Comparison of ENCODE assay signal across 8 cellular contexts in genomic region chr6:26537160-26537845, GRCh38. TPM values are rescaled to one million over a fixed set of nuclear protein-coding genes. Genes with fewer than 3 reads are reported as not detected.
A peak's percentile ranks its signal among the peaks of the same experiment; 100 is the strongest.
DNase-seq lines count a peak whose midpoint lies in the region; ATAC-seq and TF ChIP-seq lines count a peak whose summit lies in the region.

No MANE protein-coding gene starts in this region.

- TF ChIP-seq EP300 in tibial nerve (IDR thresholded peaks at IDR 0.05), result peak in 1 of 2 donors; percentile 67

- intact Hi-C loops in cardiac septum (cut with DNase I), result loop anchor here (1.0 to 5.0 kb wide), 2 partner anchors 16 to 65 kb away; no protein-coding TSS in a partner anchor

- no peak overlapping the region for H3K4ac ChIP-seq in trophoblast cell (ENCODE audit: low read depth, low read length)

- H3K4me2 ChIP-seq in trophoblast cell (ENCODE audit: low read length), result peak overlapping the region; percentile 88

- H3K27ac ChIP-seq in trophoblast cell (ENCODE audit: low read depth, low read length) (peak overlapping the region; percentile 87), tibial nerve (peak overlapping the region; percentile 90 to 97 (median 96))

- H3K9me3 ChIP-seq in trophoblast cell (ENCODE audit: insufficient read depth, low read depth, low read length) (no peaks in the 10 kb centered on the region), tibial nerve (no peaks in the 10 kb centered on the region)

- H4K91ac ChIP-seq in trophoblast cell (ENCODE audit: low read depth, low read length), result no peak overlapping the region

- H3K14ac ChIP-seq in trophoblast cell (ENCODE audit: low read length), result no peak overlapping the region

- DNase-seq in GM06990 (ENCODE audit: extremely low read depth, insufficient read length) (peak; percentile 89), NCI-H1105 treated with DMSO at 0.1 percent for 48 hours (lab: John Stamatoyannopoulos, UW) (peak; percentile 97), SKM-1 treated with dmso at 0.1 percent for 144 hours (lab: John Stamatoyannopoulos, UW; ENCODE audit: unreplicated experiment) (peak; percentile 89), cardiac septum (ENCODE audit: low spot score) (peak; percentile 89), trophoblast cell (peak; percentile 91 to 96), tibial nerve (ENCODE audit: low spot score in 2 of 2) (peak; percentile 92 to 96)
- peak; percentile 81 for DNase-seq in activated naive CD8-positive, alpha-beta T cell treated with anti-CD3 and anti-CD28 coated beads, Interleukin-2, amount 10 ng/mL, durations not matched to agents 7 days and 5 days

- H3K36me3 ChIP-seq in GM06990 (ENCODE audit: control insufficient read depth, insufficient read depth, low read length) (no peaks in the 10 kb centered on the region; the same call in 1 of the 2 replicates), trophoblast cell (ENCODE audit: control insufficient read depth in 1 of 2, insufficient read depth in 2 of 2, low read length in 2 of 2) (peaks cover 0 to 5% of the 10 kb centered on the region in 2 experiments), tibial nerve (no peaks in the 10 kb centered on the region)

- H4K12ac ChIP-seq in trophoblast cell (ENCODE audit: low read depth, low read length), result no peak overlapping the region

- H2AFZ ChIP-seq in trophoblast cell (ENCODE audit: insufficient read depth, low read length, poor library complexity), result peak overlapping the region; percentile 32

- H3K4me3 ChIP-seq in GM06990 (replicated peaks; ENCODE audit: low read depth, low read length), result peak overlapping the region; percentile 90
- peak overlapping the region; percentile 79 for H3K4me3 ChIP-seq in trophoblast cell (ENCODE audit: low read depth, low read length)
- H3K4me3 ChIP-seq in tibial nerve, result peak overlapping the region; percentile 74 to 86 (median 76)

- peak in 1 of 2 donors; percentile 12 for TF ChIP-seq POLR2A in tibial nerve (IDR thresholded peaks at IDR 0.05)

- POLR2A ChIA-PET in activated naive CD8-positive, alpha-beta T cell treated with anti-CD3 and anti-CD28 coated beads, Interleukin-2, amount 10 ng/mL, durations not matched to agents 7 days and 5 days (lab: Charles Lee), result interaction anchor here (0.7 to 3.6 kb wide), 21 partner anchors 10 to 1329 kb away, joined by 3 to 24 read pairs (median 4); a partner anchor contains a TSS

- no peak overlapping the region for H2BK120ac ChIP-seq in trophoblast cell (ENCODE audit: insufficient read depth, low read length, poor library complexity)

- H3K9ac ChIP-seq in trophoblast cell (ENCODE audit: low read length), result peak overlapping the region; percentile 83

- peaks cover 11% of the 10 kb centered on the region for H3K79me1 ChIP-seq in trophoblast cell (ENCODE audit: low read length)

- H3K23ac ChIP-seq in trophoblast cell (ENCODE audit: low read length), result no peak overlapping the region

- H2AK5ac ChIP-seq in trophoblast cell (ENCODE audit: low read length), result no peak overlapping the region

- no peak overlapping the region for H2BK5ac ChIP-seq in trophoblast cell (ENCODE audit: low read depth, low read length, poor library complexity)

- H3K79me2 ChIP-seq in trophoblast cell (ENCODE audit: control insufficient read depth, insufficient read depth, low read length, poor library complexity), result peaks cover 9% of the 10 kb centered on the region

- TF ChIP-seq CTCF in GM06990 (IDR thresholded peaks at IDR 0.05; ENCODE audit: insufficient read depth, low read length, poor library complexity, severe bottlenecking), result no peak
- TF ChIP-seq CTCF in tibial nerve (IDR thresholded peaks at IDR 0.05), result no peak

- H3K4me1 Mint-ChIP-seq in activated naive CD8-positive, alpha-beta T cell treated with anti-CD3 and anti-CD28 coated beads, Interleukin-2, amount 10 ng/mL, durations not matched to agents 7 days and 5 days, result peaks cover 49% of the 10 kb centered on the region

- peak overlapping the region; percentile 94 for H3K4me3 Mint-ChIP-seq in activated naive CD8-positive, alpha-beta T cell treated with anti-CD3 and anti-CD28 coated beads, Interleukin-2, amount 10 ng/mL, durations not matched to agents 7 days and 5 days

- H4K8ac ChIP-seq in trophoblast cell (ENCODE audit: low read depth, low read length), result peak overlapping the region; percentile 54

- H3K27ac Mint-ChIP-seq in activated naive CD8-positive, alpha-beta T cell treated with anti-CD3 and anti-CD28 coated beads, Interleukin-2, amount 10 ng/mL, durations not matched to agents 7 days and 5 days, result peak overlapping the region; percentile 97

- no peaks in the 10 kb centered on the region for H3K27me3 Mint-ChIP-seq in activated naive CD8-positive, alpha-beta T cell treated with anti-CD3 and anti-CD28 coated beads, Interleukin-2, amount 10 ng/mL, durations not matched to agents 7 days and 5 days

- H3K27me3 ChIP-seq in GM06990 (replicated peaks; ENCODE audit: control insufficient read depth, insufficient read depth, low read length), result no peaks in the 10 kb centered on the region
- H3K27me3 ChIP-seq in trophoblast cell (ENCODE audit: insufficient read depth, low read length), result no peaks in the 10 kb centered on the region
- no peaks in the 10 kb centered on the region for H3K27me3 ChIP-seq in tibial nerve

- peak; percentile 44 for ATAC-seq in HG02642 (IDR thresholded peaks at IDR 0.05; ENCODE audit: poor library complexity, unreplicated experiment)
- ATAC-seq in activated naive CD8-positive, alpha-beta T cell treated with anti-CD3 and anti-CD28 coated beads, Interleukin-2, amount 10 ng/mL, durations not matched to agents 7 days and 5 days (ENCODE audit: low read depth), result peak; percentile 58

- H3K4me1 ChIP-seq in trophoblast cell (ENCODE audit: control insufficient read depth in 1 of 2, insufficient read depth in 2 of 2, low read length in 2 of 2) (peaks cover 0 to 3% of the 10 kb centered on the region in 2 experiments), tibial nerve (peaks cover 0 to 57% (median 14%) of the 10 kb centered on the region in 4 donors)

- peaks cover 10% of the 10 kb centered on the region for H3K36me3 Mint-ChIP-seq in activated naive CD8-positive, alpha-beta T cell treated with anti-CD3 and anti-CD28 coated beads, Interleukin-2, amount 10 ng/mL, durations not matched to agents 7 days and 5 days

- H2BK12ac ChIP-seq in trophoblast cell (ENCODE audit: low read length), result no peak overlapping the region

- H3K9me3 Mint-ChIP-seq in activated naive CD8-positive, alpha-beta T cell treated with anti-CD3 and anti-CD28 coated beads, Interleukin-2, amount 10 ng/mL, durations not matched to agents 7 days and 5 days, result no peaks in the 10 kb centered on the region

- H3K18ac ChIP-seq in trophoblast cell (ENCODE audit: low read length), result no peak overlapping the region

- WGBS in trophoblast cell (ENCODE audit: extremely low coverage, insufficient coverage, insufficient read length), result no CpG with 5 or more reads among the region's 37 CpGs
- 0% methylated on average over 36 to 37 of the region's 37 CpGs for WGBS in tibial nerve, 2 donors

RNA-seq across cellular contexts. Expression of gene HMGN4, which starts 0.9 kb away (rescaled TPM):
- total RNA-seq in activated naive CD8-positive, alpha-beta T cell treated with anti-CD3 and anti-CD28 coated beads, Interleukin-2, amount 10 ng/mL, durations not matched to agents 7 days and 5 days, result 10 to 100 TPM; 83.1 to 86.4 TPM
- total RNA-seq in cardiac septum, result 34.7 TPM
- polyA plus RNA-seq in trophoblast cell (2013), result 24.2 and 24.8 TPM in 2 replicates
- 10 to 100 TPM; 46.5 to 67.8 (median 56.2) TPM for total RNA-seq in tibial nerve

RNA-seq across cellular contexts. Expression of gene BTN1A1, which starts 37.2 kb away (rescaled TPM):
- under 1 TPM in 1 of 2 experiments, not detected in 1; 0.11 TPM for total RNA-seq in activated naive CD8-positive, alpha-beta T cell treated with anti-CD3 and anti-CD28 coated beads, Interleukin-2, amount 10 ng/mL, durations not matched to agents 7 days and 5 days
- total RNA-seq in cardiac septum, result not detected
- polyA plus RNA-seq in trophoblast cell (2013), result 0.01 TPM in 1 of 2 replicates, not detected in the other
- total RNA-seq in tibial nerve, result not detected

RNA-seq across cellular contexts. Expression of gene ABT1, which starts 59.5 kb away (rescaled TPM):
- 10 to 100 TPM; 28.3 to 31.7 TPM for total RNA-seq in activated naive CD8-positive, alpha-beta T cell treated with anti-CD3 and anti-CD28 coated beads, Interleukin-2, amount 10 ng/mL, durations not matched to agents 7 days and 5 days
- 7.4 TPM for total RNA-seq in cardiac septum
- polyA plus RNA-seq in trophoblast cell (2013), result 18.2 and 18.3 TPM in 2 replicates
- 10 to 100 TPM in 3 of 4 donors, 1 to 10 TPM in 1; 8.3 to 13.2 (median 10.6) TPM for total RNA-seq in tibial nerve

Comparison
In these comparisons a context has a peak if more than half of its experiments do, and no peak if none do; other contexts are left out.
1. Peak in every context shown above with its lines: DNase-seq, ATAC-seq, H3K4me3 ChIP-seq and H3K27ac ChIP-seq.